Comparison of ENCODE assay signal across 17 cellular contexts in the genomic region with DNA sequence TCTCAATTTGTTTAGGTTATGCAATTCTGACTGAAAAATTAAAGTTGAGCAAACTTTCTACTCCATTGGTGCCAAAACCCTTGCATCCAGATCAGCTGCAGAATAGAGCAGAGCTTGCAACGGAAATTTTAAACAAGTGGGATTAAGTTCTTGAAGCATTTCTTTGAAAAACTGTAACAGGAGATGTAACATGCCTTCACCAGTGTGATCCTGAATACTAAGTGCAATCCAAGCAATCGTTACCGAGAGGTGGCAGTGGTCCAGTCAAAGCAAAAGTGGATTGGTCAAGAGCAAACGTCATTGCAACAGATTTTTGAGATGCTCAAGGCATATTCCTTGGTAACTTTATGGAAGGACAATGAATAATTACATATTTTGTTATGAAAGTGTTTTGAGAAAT.
DNase-seq lines count a peak whose midpoint lies in the region; ATAC-seq and TF ChIP-seq lines count a peak whose summit lies in the region.
"Had no signal": no experiment of that assay in that cellular context is flagged by ENCODE, and none has a peak within 500 bp of the region (broad histone marks: within the 10 kb centered on the region; RNA-seq: fewer than 3 reads in every experiment).

No MANE protein-coding gene starts in this region.

- H3K36me3 ChIP-seq in mammary epithelial cell (ENCODE audit: insufficient read depth, low read length) (no peaks in the 10 kb centered on the region), neural progenitor cell (no peaks in the 10 kb centered on the region)
- H3K36me3 ChIP-seq: BLaER1 treated with 17β-estradiol and CSF1 and Interleukin-3, amounts not matched to agents 10 nM and 100 nM had no signal

- POLR2A ChIA-PET in MCF 10A (lab: Yijun Ruan, JAX), result no interaction called here

- DNase-seq in MCF 10A (ENCODE audit: unreplicated experiment) (peak; percentile 71), mammary epithelial cell (no peak), SK-MEL-5 (ENCODE audit: low read depth, low spot score) (peak; percentile 3), fibroblast of peridontal ligament (ENCODE audit: extremely low read depth) (peak; percentile 1), neural progenitor cell (ENCODE audit: low spot score) (no peak), left lobe of liver (ENCODE audit: low spot score) (no peak), cerebellar cortex (ENCODE audit: low spot score) (no peak), dermis blood vessel endothelial cell (no peak)
- DNase-seq: 8988T; Calu3; CD8-positive, alpha-beta T cell; DMS79 treated with DMSO at 0.1 percent for 48 hours; GF-D8; GOT3; H9 had no signal

- no peak for ATAC-seq in left lobe of liver
- ATAC-seq: CD8-positive, alpha-beta T cell had no signal

- no peak overlapping the region for H3K27ac ChIP-seq in mammary epithelial cell (ENCODE audit: insufficient read depth, low read depth, low read length)
- no peak overlapping the region for H3K27ac ChIP-seq in neural progenitor cell
- H3K27ac ChIP-seq: BLaER1 treated with 17β-estradiol and CSF1 and Interleukin-3, amounts not matched to agents 10 nM and 100 nM had no signal

- H4K20me1 ChIP-seq in mammary epithelial cell (ENCODE audit: insufficient read depth, low read length) (no peaks in the 10 kb centered on the region), neural progenitor cell (ENCODE audit: low read depth) (no peaks in the 10 kb centered on the region)
- H4K20me1 ChIP-seq: BLaER1 treated with 17β-estradiol and CSF1 and Interleukin-3, amounts not matched to agents 10 nM and 100 nM had no signal

- BruUV-seq in MCF 10A (replicated peaks; lab: Mats Ljungman, UMichigan), result no TSS peak
- BruUV-seq in mammary epithelial cell (replicated peaks; lab: Mats Ljungman, UMichigan), result no TSS peak

- H3K27me3 ChIP-seq in mammary epithelial cell (ENCODE audit: insufficient read depth, low read length) (no peaks in the 10 kb centered on the region), neural progenitor cell (no peaks in the 10 kb centered on the region)
- H3K27me3 ChIP-seq: BLaER1 treated with 17β-estradiol and CSF1 and Interleukin-3, amounts not matched to agents 10 nM and 100 nM had no signal

- H3K9ac ChIP-seq in mammary epithelial cell (ENCODE audit: insufficient read depth, low read length), result no peak overlapping the region
- no peak overlapping the region for H3K9ac ChIP-seq in neural progenitor cell
- H3K9ac ChIP-seq: BLaER1 treated with 17β-estradiol and CSF1 and Interleukin-3, amounts not matched to agents 10 nM and 100 nM had no signal

- H3K27me3 Mint-ChIP-seq in MCF 10A (ENCODE audit: insufficient read depth, unreplicated experiment) (no peaks in the 10 kb centered on the region), neural progenitor cell (ENCODE audit: insufficient read depth, low read depth) (no peaks in the 10 kb centered on the region)
- H3K27me3 Mint-ChIP-seq: B cell had no signal

- in situ Hi-C loops in mammary epithelial cell (cut with MboI; ENCODE audit: low sequenced_read_pairs in 2 of 2), result no loop called here
- in situ Hi-C loops in SK-MEL-5 (cut with HindIII; ENCODE audit: low pct_unique_long_range_greater_than_20kb, low sequenced_read_pairs), result no loop called here

- 25% methylated on average over 4 of the region's 4 CpGs for WGBS in mammary epithelial cell (ENCODE audit: low coverage, missing lambda C conversion rate)

- H3K79me2 ChIP-seq in mammary epithelial cell (ENCODE audit: insufficient read depth, low read length) (no peaks in the 10 kb centered on the region), neural progenitor cell (ENCODE audit: low read depth) (no peaks in the 10 kb centered on the region)

- CTCF ChIA-PET in MCF 10A (lab: Yijun Ruan, JAX) (no interaction called here), mammary epithelial cell (lab: Charles Lee; ENCODE audit: low non-redundant PET) (no interaction called here)

- dilution Hi-C loops in mammary epithelial cell (cut with HindIII; ENCODE audit: low sequenced_read_pairs), result no loop called here

- H3K4me1 Mint-ChIP-seq in MCF 10A (ENCODE audit: insufficient read depth, unreplicated experiment) (no peaks in the 10 kb centered on the region), neural progenitor cell (no peaks in the 10 kb centered on the region)
- H3K4me1 Mint-ChIP-seq: B cell had no signal

- H3K4me2 ChIP-seq in mammary epithelial cell (ENCODE audit: insufficient read depth, low read depth, low read length) (no peak overlapping the region), neural progenitor cell (no peak overlapping the region)
- H3K4me2 ChIP-seq: BLaER1 treated with 17β-estradiol and CSF1 and Interleukin-3, amounts not matched to agents 10 nM and 100 nM had no signal

- H3K4me3 Mint-ChIP-seq in MCF 10A (ENCODE audit: unreplicated experiment) (no peak overlapping the region), neural progenitor cell (no peak overlapping the region)
- H3K4me3 Mint-ChIP-seq: B cell; CD8-positive, alpha-beta T cell; H9 had no signal

- TF ChIP-seq CTCF in MCF 10A (IDR thresholded peaks at IDR 0.05; ENCODE audit: unreplicated experiment), result no peak
- no peak for TF ChIP-seq CTCF in mammary epithelial cell (conservative IDR thresholded peaks at IDR 0.05 in 1 of 2, IDR thresholded peaks at IDR 0.05 in 1 of 2; ENCODE audit: extremely low read depth in 1 of 2, insufficient read depth in 1 of 2, low read depth in 1 of 2, low read length in 2 of 2)
- TF ChIP-seq CTCF in neural progenitor cell (IDR thresholded peaks at IDR 0.05), result no peak

- H3K36me3 Mint-ChIP-seq in MCF 10A (ENCODE audit: insufficient read depth, unreplicated experiment) (no peaks in the 10 kb centered on the region), neural progenitor cell (no peaks in the 10 kb centered on the region)
- H3K36me3 Mint-ChIP-seq: CD8-positive, alpha-beta T cell had no signal

- H2AFZ ChIP-seq in mammary epithelial cell (ENCODE audit: low read depth, low read length) (no peak overlapping the region), neural progenitor cell (replicated peaks) (peak overlapping the region; percentile 90)

- H3K9me3 Mint-ChIP-seq in MCF 10A (ENCODE audit: unreplicated experiment) (peaks cover under 1% of the 10 kb centered on the region), neural progenitor cell (peaks cover under 1% of the 10 kb centered on the region)

- no peaks in the 10 kb centered on the region for H3F3A ChIP-seq in neural progenitor cell (ENCODE audit: low read depth)

- intact Hi-C loops in MCF 10A (cut with micrococcal nuclease), result no loop called here
- intact Hi-C loops in mammary epithelial cell (cut with micrococcal nuclease), result no loop called here

- H3K27ac Mint-ChIP-seq in MCF 10A (ENCODE audit: low read depth, unreplicated experiment), result no peak overlapping the region
- no peak overlapping the region for H3K27ac Mint-ChIP-seq in neural progenitor cell
- H3K27ac Mint-ChIP-seq: B cell; CD8-positive, alpha-beta T cell; H9 had no signal

- H3K9me3 ChIP-seq in mammary epithelial cell (replicated peaks; ENCODE audit: insufficient read depth, low read length) (no peaks in the 10 kb centered on the region), neural progenitor cell (ENCODE audit: low read depth) (no peaks in the 10 kb centered on the region)

- H3K4me3 ChIP-seq in mammary epithelial cell (replicated peaks in 1 of 3; ENCODE audit: insufficient read depth in 1 of 3, low read depth in 2 of 3, low read length in 3 of 3) (no peak overlapping the region), neural progenitor cell (no peak overlapping the region)
- H3K4me3 ChIP-seq: BLaER1 treated with 17β-estradiol and CSF1 and Interleukin-3, amounts not matched to agents 10 nM and 100 nM had no signal

- H3K4me1 ChIP-seq in mammary epithelial cell (ENCODE audit: insufficient read depth, low read length) (no peaks in the 10 kb centered on the region), neural progenitor cell (peaks cover 26% of the 10 kb centered on the region)
- H3K4me1 ChIP-seq: BLaER1 treated with 17β-estradiol and CSF1 and Interleukin-3, amounts not matched to agents 10 nM and 100 nM had no signal

Comparison
In these comparisons a context has a peak if more than half of its experiments do, and no peak if none do; other contexts are left out.
1. DNase-seq: peak in MCF 10A (single experiment), SK-MEL-5 (single experiment) and fibroblast of peridontal ligament (single experiment); none in mammary epithelial cell (single experiment), neural progenitor cell (single experiment), left lobe of liver (single experiment), cerebellar cortex (single experiment) and dermis blood vessel endothelial cell (single experiment).